In the genomic region with DNA sequence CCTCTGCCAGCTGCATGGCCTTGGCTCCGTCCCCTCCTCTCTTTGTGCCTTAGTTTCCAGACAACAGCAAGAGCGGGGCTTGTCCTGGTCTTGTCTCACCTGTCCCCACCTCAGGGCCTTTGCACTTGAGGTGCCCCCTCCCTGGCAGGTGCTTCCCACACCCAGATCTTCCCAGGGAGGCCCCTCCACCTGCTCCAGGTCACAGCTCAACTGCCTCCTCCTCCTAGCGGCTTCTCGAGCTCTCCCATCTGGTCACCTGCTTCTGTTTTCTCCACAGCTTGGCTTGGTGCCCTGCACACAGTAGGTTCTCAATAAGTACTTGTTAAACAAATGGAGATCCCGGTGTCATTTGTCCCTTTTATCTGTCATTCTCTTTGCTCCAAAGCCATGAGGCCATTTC, we compare ENCODE assay signal across 5 cellular contexts.
"Had no signal": no experiment of that assay in that cellular context is flagged by ENCODE, and none has a peak within 500 bp of the region (broad histone marks: within the 10 kb centered on the region; RNA-seq: fewer than 3 reads in every experiment).

No MANE protein-coding gene starts in this region.

- DNase-seq: IMR-90 had no signal

- FAIRE-seq: HepG2, HTR-8/SVneo, K562 had no signal

- H3K27ac ChIP-seq: HL-60 had no signal

- H3K4me3 ChIP-seq: K562 had no signal
